8 cellular contexts compared by ENCODE assay signal in genomic region chr19:1270168-1270853, GRCh38. TPM values are rescaled to one million over a fixed set of nuclear protein-coding genes. Genes with fewer than 3 reads are reported as not detected.
A peak's percentile ranks its signal among the peaks of the same experiment; 100 is the strongest.
DNase-seq lines count a peak whose midpoint lies in the region; ATAC-seq and TF ChIP-seq lines count a peak whose summit lies in the region.

No MANE protein-coding gene starts in this region.

- H3K36me3 Mint-ChIP-seq in CD8-positive, alpha-beta T cell, result peaks cover 43% of the 10 kb centered on the region
- H3K36me3 Mint-ChIP-seq in neural progenitor cell, result peaks cover 27% of the 10 kb centered on the region

- peaks cover 47% of the 10 kb centered on the region for H3K79me2 ChIP-seq in neural progenitor cell (ENCODE audit: low read depth)

- peak overlapping the region; percentile 77 for H3K9ac ChIP-seq in neural progenitor cell

- H3K4me1 ChIP-seq in CD8-positive, alpha-beta T cell (ENCODE audit: insufficient read depth, low read length), result peaks cover 84% of the 10 kb centered on the region
- H3K4me1 ChIP-seq in neural progenitor cell, result peaks cover 59% of the 10 kb centered on the region

- CTCF ChIA-PET in CD8-positive, alpha-beta T cell (lab: Charles Lee), result interaction anchor here (1.7 to 16.0 kb wide), 2 partner anchors 9 to 28 kb away, joined by 4 to 498 read pairs; partner anchors contain the start of gene ATP5F1D

- no peaks in the 10 kb centered on the region for H3K27me3 Mint-ChIP-seq in CD8-positive, alpha-beta T cell (ENCODE audit: low read depth)
- peaks cover 30% of the 10 kb centered on the region for H3K27me3 Mint-ChIP-seq in neural progenitor cell (ENCODE audit: insufficient read depth, low read depth)

- TF ChIP-seq CTCF in CD8-positive, alpha-beta T cell (IDR thresholded peaks at IDR 0.05), result no peak
- no peak for TF ChIP-seq CTCF in dorsolateral prefrontal cortex (IDR thresholded peaks at IDR 0.05 in 54 of 56, conservative IDR thresholded peaks at IDR 0.05 in 2 of 56; ENCODE audit: low read depth in 1 of 56, partially characterized antibody in 56 of 56)
- TF ChIP-seq CTCF in neural progenitor cell (IDR thresholded peaks at IDR 0.05), result no peak

- peaks cover 59% of the 10 kb centered on the region for H4K20me1 ChIP-seq in neural progenitor cell (ENCODE audit: low read depth)

- peak overlapping the region; percentile 87 for H3K27ac Mint-ChIP-seq in CD8-positive, alpha-beta T cell
- peak overlapping the region; percentile 37 for H3K27ac Mint-ChIP-seq in neural progenitor cell

- no peak overlapping the region for H2AFZ ChIP-seq in neural progenitor cell (replicated peaks)

- POLR2A ChIA-PET in CD8-positive, alpha-beta T cell (lab: Charles Lee), result interaction anchor here (1.0 to 5.4 kb wide), 5 partner anchors 10 to 238 kb away, joined by 3 to 271 read pairs (median 4); partner anchors contain the start of gene ATP5F1D

- H3K27ac ChIP-seq in CD8-positive, alpha-beta T cell (ENCODE audit: low read depth, low read length), result peak overlapping the region; percentile 89
- peak overlapping the region; percentile 85 to 100 (median 98) for H3K27ac ChIP-seq in dorsolateral prefrontal cortex
- peak overlapping the region; percentile 98 for H3K27ac ChIP-seq in neural progenitor cell

- H3K9me3 Mint-ChIP-seq in CD8-positive, alpha-beta T cell, result no peaks in the 10 kb centered on the region
- H3K9me3 Mint-ChIP-seq in neural progenitor cell, result no peaks in the 10 kb centered on the region

- intact Hi-C loops in CD8-positive, alpha-beta T cell (cut with DNase I, micrococcal nuclease), result loop anchor here in 1 of 2 experiments (5.0 to 10.0 kb wide), 3 partner anchors 234 to 814 kb away; partner anchors contain the start of gene KLF16
- intact Hi-C loops in dorsolateral prefrontal cortex (cut with DNase I), result loop anchor here in 1 of 2 donors (10.0 kb wide), 1 partner anchor 134 kb away; the partner anchor contains the start of genes DAZAP1 and GAMT

- DNase-seq in CD8-positive, alpha-beta T cell, result no peak
- DNase-seq in NCI-H446 treated with DMSO at 0.1 percent for 48 hours (lab: John Stamatoyannopoulos, UW) (peak; percentile 43), dorsolateral prefrontal cortex (no peak), neural progenitor cell (ENCODE audit: low spot score) (no peak), DMS79 treated with DMSO at 0.1 percent for 48 hours (lab: John Stamatoyannopoulos, UW) (no peak), foreskin melanocyte (no peak), NCI-H2171 (lab: John Stamatoyannopoulos, UW) (no peak)
- DNase-seq in activated CD8-positive, alpha-beta memory T cell treated with anti-CD3 and anti-CD28 coated beads for 24 hours, result no peak

- peaks cover 85% of the 10 kb centered on the region for H3F3A ChIP-seq in neural progenitor cell (ENCODE audit: low read depth)

- H3K4me3 Mint-ChIP-seq in CD8-positive, alpha-beta T cell, result peak overlapping the region; percentile 85
- peak overlapping the region; percentile 90 for H3K4me3 Mint-ChIP-seq in neural progenitor cell

- H3K4me1 Mint-ChIP-seq in CD8-positive, alpha-beta T cell (ENCODE audit: low read depth), result peaks cover 67% of the 10 kb centered on the region
- peaks cover 65% of the 10 kb centered on the region for H3K4me1 Mint-ChIP-seq in neural progenitor cell

- peaks cover 40% of the 10 kb centered on the region for H3K36me3 ChIP-seq in CD8-positive, alpha-beta T cell (ENCODE audit: insufficient read depth, low read length)
- peaks cover 5% of the 10 kb centered on the region for H3K36me3 ChIP-seq in neural progenitor cell

- peak overlapping the region; percentile 84 for H3K4me3 ChIP-seq in CD8-positive, alpha-beta T cell (ENCODE audit: low read depth, low read length)
- peak overlapping the region; percentile 64 to 92 (median 81) for H3K4me3 ChIP-seq in dorsolateral prefrontal cortex
- peak overlapping the region; percentile 74 for H3K4me3 ChIP-seq in neural progenitor cell

- no peak for ATAC-seq in CD8-positive, alpha-beta T cell

- H3K4me2 ChIP-seq in neural progenitor cell, result peak overlapping the region; percentile 99

- H3K27me3 ChIP-seq in CD8-positive, alpha-beta T cell (ENCODE audit: insufficient read depth, low read length), result no peaks in the 10 kb centered on the region
- H3K27me3 ChIP-seq in dorsolateral prefrontal cortex, result no peaks in the 10 kb centered on the region
- H3K27me3 ChIP-seq in neural progenitor cell, result peaks cover 14% of the 10 kb centered on the region

- no peaks in the 10 kb centered on the region for H3K9me3 ChIP-seq in CD8-positive, alpha-beta T cell (ENCODE audit: low read length)
- H3K9me3 ChIP-seq in neural progenitor cell (ENCODE audit: low read depth), result no peaks in the 10 kb centered on the region

RNA-seq across cellular contexts. Expression of gene CIRBP, which starts 1.2 kb away (rescaled TPM):
- total RNA-seq in CD8-positive, alpha-beta T cell, result 100 to 1,000 TPM; 689 to 695 TPM
- total RNA-seq in dorsolateral prefrontal cortex (100 to 1,000 TPM; 215 to 736 (median 434) TPM), neural progenitor cell (ENCODE audit: low replicate concordance) (395 and 737 TPM in 2 replicates)

RNA-seq across cellular contexts. Expression of gene FAM174C, which starts 5.0 kb away (rescaled TPM):
- total RNA-seq in CD8-positive, alpha-beta T cell, result 10 to 100 TPM; 36.2 to 37.4 TPM
- total RNA-seq in dorsolateral prefrontal cortex, result 10 to 100 TPM; 16.2 to 44.5 (median 25.3) TPM
- 4.8 and 14.6 TPM in 2 replicates for total RNA-seq in neural progenitor cell (ENCODE audit: low replicate concordance)

RNA-seq across cellular contexts. Expression of gene EFNA2, which starts 15.4 kb away (rescaled TPM):
- total RNA-seq in CD8-positive, alpha-beta T cell, result not detected
- total RNA-seq in dorsolateral prefrontal cortex, result 1 to 10 TPM in 86 of 120 experiments, under 1 TPM in 22, not detected in 12; 0.51 to 3.8 (median 1.4) TPM
- total RNA-seq in neural progenitor cell (ENCODE audit: low replicate concordance), result 13.2 and 34.7 TPM in 2 replicates

RNA-seq across cellular contexts. Expression of gene MIDN, which starts 21.9 kb away (rescaled TPM):
- 100 to 1,000 TPM; 305 to 314 TPM for total RNA-seq in CD8-positive, alpha-beta T cell
- total RNA-seq in dorsolateral prefrontal cortex (100 to 1,000 TPM in 4 of 120 experiments, 10 to 100 TPM in 116; 19.9 to 116 (median 36.5) TPM), neural progenitor cell (ENCODE audit: low replicate concordance) (16.1 and 51.3 TPM in 2 replicates)

RNA-seq across cellular contexts. Expression of gene ATP5F1D, which starts 28.8 kb away (rescaled TPM):
- total RNA-seq in CD8-positive, alpha-beta T cell, result 10 to 100 TPM; 86.2 to 96.3 TPM
- 100 to 1,000 TPM; 170 to 316 (median 242) TPM for total RNA-seq in dorsolateral prefrontal cortex
- 7.1 and 52.0 TPM in 2 replicates for total RNA-seq in neural progenitor cell (ENCODE audit: low replicate concordance)
